In the genomic region with DNA sequence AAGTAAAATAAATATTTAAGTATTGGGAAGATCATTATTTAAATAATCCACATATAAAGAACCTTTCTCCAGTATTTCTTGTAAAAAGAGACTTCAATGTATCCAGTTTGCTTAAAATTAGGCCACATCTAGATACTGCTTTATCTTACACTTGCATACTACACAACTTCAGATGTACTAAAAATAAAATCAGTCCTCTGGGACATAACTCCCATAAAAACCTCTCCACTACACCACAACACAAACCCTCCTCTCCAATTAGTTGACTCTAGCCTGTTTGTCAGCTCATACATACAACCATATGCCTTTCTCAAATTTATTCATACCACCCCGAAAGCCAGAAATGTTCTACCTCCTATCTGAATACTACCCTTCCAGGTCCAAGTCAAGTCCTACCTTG, we compare ENCODE assay signal across 1 cellular context.
TF ChIP-seq lines count a peak whose summit lies in the region.

No MANE protein-coding gene starts in this region.

TF ChIP-seq in WTC11, 78 proteins besides CTCF, POLR2A, EP300 and RAD21 (continued from another document):
- TF ChIP-seq, protein P1, sequence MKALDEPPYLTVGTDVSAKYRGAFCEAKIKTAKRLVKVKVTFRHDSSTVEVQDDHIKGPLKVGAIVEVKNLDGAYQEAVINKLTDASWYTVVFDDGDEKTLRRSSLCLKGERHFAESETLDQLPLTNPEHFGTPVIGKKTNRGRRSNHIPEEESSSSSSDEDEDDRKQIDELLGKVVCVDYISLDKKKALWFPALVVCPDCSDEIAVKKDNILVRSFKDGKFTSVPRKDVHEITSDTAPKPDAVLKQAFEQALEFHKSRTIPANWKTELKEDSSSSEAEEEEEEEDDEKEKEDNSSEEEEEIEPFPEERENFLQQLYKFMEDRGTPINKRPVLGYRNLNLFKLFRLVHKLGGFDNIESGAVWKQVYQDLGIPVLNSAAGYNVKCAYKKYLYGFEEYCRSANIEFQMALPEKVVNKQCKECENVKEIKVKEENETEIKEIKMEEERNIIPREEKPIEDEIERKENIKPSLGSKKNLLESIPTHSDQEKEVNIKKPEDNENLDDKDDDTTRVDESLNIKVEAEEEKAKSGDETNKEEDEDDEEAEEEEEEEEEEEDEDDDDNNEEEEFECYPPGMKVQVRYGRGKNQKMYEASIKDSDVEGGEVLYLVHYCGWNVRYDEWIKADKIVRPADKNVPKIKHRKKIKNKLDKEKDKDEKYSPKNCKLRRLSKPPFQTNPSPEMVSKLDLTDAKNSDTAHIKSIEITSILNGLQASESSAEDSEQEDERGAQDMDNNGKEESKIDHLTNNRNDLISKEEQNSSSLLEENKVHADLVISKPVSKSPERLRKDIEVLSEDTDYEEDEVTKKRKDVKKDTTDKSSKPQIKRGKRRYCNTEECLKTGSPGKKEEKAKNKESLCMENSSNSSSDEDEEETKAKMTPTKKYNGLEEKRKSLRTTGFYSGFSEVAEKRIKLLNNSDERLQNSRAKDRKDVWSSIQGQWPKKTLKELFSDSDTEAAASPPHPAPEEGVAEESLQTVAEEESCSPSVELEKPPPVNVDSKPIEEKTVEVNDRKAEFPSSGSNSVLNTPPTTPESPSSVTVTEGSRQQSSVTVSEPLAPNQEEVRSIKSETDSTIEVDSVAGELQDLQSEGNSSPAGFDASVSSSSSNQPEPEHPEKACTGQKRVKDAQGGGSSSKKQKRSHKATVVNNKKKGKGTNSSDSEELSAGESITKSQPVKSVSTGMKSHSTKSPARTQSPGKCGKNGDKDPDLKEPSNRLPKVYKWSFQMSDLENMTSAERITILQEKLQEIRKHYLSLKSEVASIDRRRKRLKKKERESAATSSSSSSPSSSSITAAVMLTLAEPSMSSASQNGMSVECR (CRISPR knock-in tag; IDR thresholded peaks at IDR 0.05; ENCODE audit: borderline replicate concordance), result no peak
- TF ChIP-seq E2F4 (CRISPR knock-in tag; IDR thresholded peaks at IDR 0.05; ENCODE audit: borderline replicate concordance, low read depth) (no peak), ZNF416 (CRISPR knock-in tag; IDR thresholded peaks at IDR 0.05) (no peak)
